21 cellular contexts compared by ENCODE assay signal in the genomic region with DNA sequence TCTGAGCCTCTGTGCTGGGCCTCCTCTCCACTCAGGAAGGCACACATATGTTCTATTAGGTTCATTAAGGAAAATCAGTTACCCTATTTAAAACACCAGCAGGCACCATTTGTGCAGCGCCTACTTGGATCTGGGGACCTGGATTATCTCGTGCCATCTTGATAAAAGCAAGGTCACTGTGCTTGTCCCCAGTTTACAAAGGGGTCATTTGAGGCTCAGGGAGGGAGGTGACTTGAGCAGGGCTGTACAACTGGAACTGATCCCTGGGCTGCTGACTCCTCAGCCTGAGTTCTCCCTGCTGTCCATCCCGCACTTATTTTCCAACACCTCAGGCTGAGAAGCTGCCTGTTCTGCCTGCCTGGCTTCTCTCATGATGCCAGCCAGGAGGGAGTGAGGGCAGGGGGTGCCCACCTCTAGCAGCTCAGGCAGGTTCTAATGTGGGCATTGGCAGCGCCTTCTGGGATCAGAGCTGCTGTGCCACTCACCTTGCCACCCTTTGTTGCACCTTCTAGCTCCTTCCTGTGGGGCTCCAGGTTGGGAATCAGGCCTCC.
"Had no signal": no experiment of that assay in that cellular context is flagged by ENCODE, and none has a peak within 500 bp of the region (broad histone marks: within the 10 kb centered on the region; RNA-seq: fewer than 3 reads in every experiment).

No MANE protein-coding gene starts in this region.

- ATAC-seq: activated T-helper 17 cell treated with anti-CD3 and anti-CD28 coated beads, Interleukin-2, amount 50 U/mL, for 72 hours; gastrocnemius medialis; stimulated activated naive CD8-positive, alpha-beta T cell treated with anti-CD3 and anti-CD28 coated beads, Interleukin-15, Interleukin-2, amounts not matched to agents 100 U/mL and 50 U/mL, for 24 hours had no signal

- H3K36me3 Mint-ChIP-seq: activated naive CD8-positive, alpha-beta T cell treated with anti-CD3 and anti-CD28 coated beads for 36 hours; memory B cell had no signal

- H3K27ac ChIP-seq: esophagus squamous epithelium, gastrocnemius medialis, neural progenitor cell, prostate gland, WERI-Rb-1 had no signal

- H3K9me3 ChIP-seq: esophagus squamous epithelium, gastrocnemius medialis, mucosa of descending colon, prostate gland had no signal

- DNase-seq: activated CD4-positive, alpha-beta T cell treated with anti-CD3 and anti-CD28 coated beads for 1 hour; activated CD8-positive, alpha-beta memory T cell treated with anti-CD3 and anti-CD28 coated beads for 24 hours; activated CD8-positive, alpha-beta memory T cell treated with anti-CD3 and anti-CD28 coated beads, Interleukin-2, amount 50 U/mL, for 4 hours; activated naive CD4-positive, alpha-beta T cell treated with Interleukin-2 at 50 U/mL for 16 hours; activated naive CD8-positive, alpha-beta T cell treated with anti-CD3 and anti-CD28 coated beads for 36 hours; activated T-cell treated with anti-CD3 and anti-CD28 coated beads, Interleukin-2, amount 50 U/mL, for 24 hours; cerebellar nuclear complex; esophagus squamous epithelium; gastrocnemius medialis; hippocampal formation; mucosa of descending colon; naive B cell; stimulated activated CD4-positive, alpha-beta T cell treated with anti-CD3 and anti-CD28 coated beads, Interleukin-4, amount 100 ng/mL, for 4 hours; stimulated activated naive CD8-positive, alpha-beta T cell treated with anti-CD3 and anti-CD28 coated beads, Interleukin-15, Interleukin-2, amounts not matched to agents 100 U/mL and 50 U/mL, for 24 hours; T-helper 1 cell; WERI-Rb-1 had no signal

- H3K4me1 Mint-ChIP-seq: activated naive CD8-positive, alpha-beta T cell treated with anti-CD3 and anti-CD28 coated beads for 36 hours; activated T-helper 17 cell treated with anti-CD3 and anti-CD28 coated beads, Interleukin-2, amount 50 U/mL, for 72 hours; memory B cell; naive B cell had no signal

- H3K4me3 ChIP-seq: coronary artery, esophagus squamous epithelium, gastrocnemius medialis, mucosa of descending colon, neural progenitor cell, prostate gland had no signal

- H3K27me3 ChIP-seq: gastrocnemius medialis, neural progenitor cell had no signal

- H3K27me3 Mint-ChIP-seq: activated naive CD8-positive, alpha-beta T cell treated with anti-CD3 and anti-CD28 coated beads for 36 hours; activated T-cell treated with anti-CD3 and anti-CD28 coated beads, Interleukin-2, amount 50 U/mL, for 24 hours; activated T-helper 17 cell treated with anti-CD3 and anti-CD28 coated beads, Interleukin-2, amount 50 U/mL, for 72 hours had no signal

- H3K27ac Mint-ChIP-seq: activated naive CD8-positive, alpha-beta T cell treated with anti-CD3 and anti-CD28 coated beads for 36 hours; activated T-cell treated with anti-CD3 and anti-CD28 coated beads, Interleukin-2, amount 50 U/mL, for 24 hours; activated T-helper 17 cell treated with anti-CD3 and anti-CD28 coated beads, Interleukin-2, amount 50 U/mL, for 72 hours; memory B cell; naive B cell had no signal

- H3K4me3 Mint-ChIP-seq: activated naive CD8-positive, alpha-beta T cell treated with anti-CD3 and anti-CD28 coated beads for 36 hours; activated T-cell treated with anti-CD3 and anti-CD28 coated beads, Interleukin-2, amount 50 U/mL, for 24 hours; activated T-helper 17 cell treated with anti-CD3 and anti-CD28 coated beads, Interleukin-2, amount 50 U/mL, for 72 hours; memory B cell; neural progenitor cell had no signal

- H3K9me3 Mint-ChIP-seq: activated naive CD8-positive, alpha-beta T cell treated with anti-CD3 and anti-CD28 coated beads for 36 hours; activated T-cell treated with anti-CD3 and anti-CD28 coated beads, Interleukin-2, amount 50 U/mL, for 24 hours; activated T-helper 17 cell treated with anti-CD3 and anti-CD28 coated beads, Interleukin-2, amount 50 U/mL, for 72 hours; memory B cell; neural progenitor cell had no signal

- H3K36me3 ChIP-seq: esophagus squamous epithelium, gastrocnemius medialis, neural progenitor cell, prostate gland, WERI-Rb-1 had no signal

- H3K4me1 ChIP-seq: gastrocnemius medialis, prostate gland had no signal
